8 cellular contexts compared by ENCODE assay signal in the genomic region with DNA sequence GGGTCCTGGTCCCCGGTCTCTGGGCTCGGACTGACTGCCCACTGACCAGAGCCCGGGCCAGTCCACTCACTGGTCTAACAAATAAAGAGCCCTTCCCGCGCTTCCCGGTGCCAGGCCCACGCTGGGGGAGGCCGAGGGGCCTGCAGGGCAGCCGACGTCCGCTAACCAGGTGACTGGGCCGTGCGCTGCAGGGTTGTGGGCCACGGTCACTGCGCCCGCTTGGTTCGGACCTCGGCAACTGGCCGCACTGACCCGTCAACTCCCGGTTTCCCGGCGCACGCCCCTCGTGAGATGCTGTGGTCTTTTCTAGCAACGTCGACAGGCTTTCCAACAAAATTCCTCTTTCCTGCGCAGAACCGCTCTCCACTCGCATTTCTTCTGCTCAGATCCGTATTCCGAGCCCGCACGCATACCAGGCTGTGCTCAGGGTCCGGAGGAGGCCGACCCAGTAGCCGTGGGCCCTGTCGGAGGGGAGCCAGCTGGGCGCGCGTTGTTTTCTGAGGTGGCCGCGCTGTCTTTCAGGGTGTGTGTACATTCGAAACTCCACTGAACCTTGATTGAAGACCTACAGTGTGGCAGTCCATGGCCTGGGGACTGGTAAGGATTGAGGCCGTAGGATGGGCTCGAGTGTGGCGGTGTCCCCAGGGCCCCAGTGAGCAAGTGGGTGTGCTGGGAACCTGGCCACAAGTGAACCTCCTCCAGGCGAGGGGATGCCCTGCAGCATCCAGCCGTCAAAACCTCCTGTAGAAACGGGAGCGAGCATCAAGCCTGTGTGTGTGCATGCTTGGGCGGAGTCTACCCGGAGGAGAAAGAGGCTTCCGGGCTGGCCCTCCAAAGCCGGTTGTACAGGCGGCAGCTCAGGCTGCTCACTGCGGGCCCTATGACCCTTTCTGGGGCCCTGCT. TPM values are rescaled to one million over a fixed set of nuclear protein-coding genes. Genes with fewer than 3 reads are reported as not detected.
DNase-seq lines count a peak whose midpoint lies in the region; ATAC-seq, FAIRE-seq and TF ChIP-seq lines count a peak whose summit lies in the region.

No MANE protein-coding gene starts in this region.

- peak; percentile 20 for DNase-seq in activated naive CD4-positive, alpha-beta T cell treated with anti-CD3 and anti-CD28 coated beads, Interleukin-2, amount 10 ng/mL, durations not matched to agents 7 days and 5 days
- no peak for DNase-seq in activated naive CD4-positive, alpha-beta T cell (lab: John Stamatoyannopoulos, UW)
- DNase-seq in RKO (ENCODE audit: low spot score) (peak; percentile 54), H1 (ENCODE audit: low read depth in 1 of 2, low spot score in 2 of 2) (no peak), NOMO-1 treated with DMSO at 0.1 percent for 48 hours (lab: John Stamatoyannopoulos, UW; ENCODE audit: unreplicated experiment) (no peak), HEK293T (ENCODE audit: extremely low spot score) (no peak)

- peaks cover 12 to 57% of the 10 kb centered on the region in 2 experiments for H3K79me2 ChIP-seq in H1 (ENCODE audit: control insufficient read depth in 1 of 2, insufficient read depth in 2 of 2, low read length in 2 of 2)

- ATAC-seq in HG02840 (IDR thresholded peaks at IDR 0.05; ENCODE audit: low FRiP score, unreplicated experiment): no peak

- TF ChIP-seq CTCF in H1 (IDR thresholded peaks at IDR 0.05; ENCODE audit: control extremely low read depth in 1 of 3, insufficient read depth in 1 of 3, low read depth in 1 of 3, low read length in 3 of 3): no peak

- peak overlapping the region; percentile 60 for H3K18ac ChIP-seq in H1 (ENCODE audit: extremely low read depth, low read length)

- no peak for FAIRE-seq in H1 (lab: Jason Lieb, UNC)

- CTCF ChIA-PET in activated naive CD4-positive, alpha-beta T cell treated with anti-CD3 and anti-CD28 coated beads, Interleukin-2, amount 10 ng/mL, durations not matched to agents 7 days and 5 days (lab: Charles Lee): no interaction called here
- CTCF ChIA-PET in H1 (lab: Charles Lee; ENCODE audit: partially characterized antibody): no interaction called here
- CTCF ChIA-PET in HEK293T (lab: Yijun Ruan, JAX): no interaction called here

- no peak overlapping the region for H3K14ac ChIP-seq in H1 (ENCODE audit: insufficient read length)

- no peak overlapping the region for H2AFZ ChIP-seq in H1 (ENCODE audit: low read length)

- 0 out of 2 replicates have a peak overlapping the region, but pooled peaks have one; percentile 23 for H2BK12ac ChIP-seq in H1 (ENCODE audit: low read depth, low read length)

- H3K9me3 Mint-ChIP-seq in activated naive CD4-positive, alpha-beta T cell treated with anti-CD3 and anti-CD28 coated beads, Interleukin-2, amount 10 ng/mL, durations not matched to agents 7 days and 5 days: no peaks in the 10 kb centered on the region

- H3K79me1 ChIP-seq in H1 (ENCODE audit: low read depth, low read length): peaks cover 36% of the 10 kb centered on the region

- H4K5ac ChIP-seq in H1 (ENCODE audit: insufficient read length, low read depth, low read length): peak overlapping the region; percentile 14

- no peak overlapping the region for H2AK5ac ChIP-seq in H1 (ENCODE audit: low read depth, low read length)

- H3K36me3 ChIP-seq in H1 (ENCODE audit: control insufficient read depth in 2 of 4, insufficient read depth in 4 of 4, low read length in 3 of 4) (peaks cover 0 to 4% (median 0%) of the 10 kb centered on the region in 4 experiments; a peak in 5 of 8 replicates), muscle layer of colon (ENCODE audit: insufficient read depth, low read length) (no peaks in the 10 kb centered on the region)

- TF ChIP-seq RAD21 in H1 (IDR thresholded peaks at IDR 0.05 in 1 of 2, conservative IDR thresholded peaks at IDR 0.05 in 1 of 2; ENCODE audit: low read depth in 2 of 2, low read length in 2 of 2): no peak

- peak overlapping the region; percentile 69 for H3K4ac ChIP-seq in H1 (replicated peaks; ENCODE audit: insufficient read length, low read depth, low read length)

- H3K4me1 ChIP-seq in H1 (replicated peaks in 1 of 4; ENCODE audit: control insufficient read depth in 3 of 4, insufficient read depth in 4 of 4, low read length in 3 of 4) (peaks cover 7 to 33% (median 19%) of the 10 kb centered on the region in 4 experiments), muscle layer of colon (ENCODE audit: insufficient read depth, low read length) (peaks cover 37% of the 10 kb centered on the region)

- H3K56ac ChIP-seq in H1 (replicated peaks; ENCODE audit: insufficient read length, low read depth, low read length): no peak overlapping the region

- no peaks in the 10 kb centered on the region for H3K9me3 ChIP-seq in H1 (ENCODE audit: insufficient read depth in 2 of 2, low read depth in 1 of 2, low read length in 1 of 2)
- H3K9me3 ChIP-seq in muscle layer of colon (ENCODE audit: low read length): no peaks in the 10 kb centered on the region

- H4K8ac ChIP-seq in H1 (ENCODE audit: extremely low read depth, insufficient read depth, low read length): peak overlapping the region; percentile 81; the same call in 1 of the 2 replicates

- H2BK5ac ChIP-seq in H1 (ENCODE audit: low read depth, low read length): no peak overlapping the region

- H2BK20ac ChIP-seq in H1 (ENCODE audit: low read length): no peak overlapping the region

- peaks cover 21% of the 10 kb centered on the region for H3K36me3 Mint-ChIP-seq in activated naive CD4-positive, alpha-beta T cell treated with anti-CD3 and anti-CD28 coated beads, Interleukin-2, amount 10 ng/mL, durations not matched to agents 7 days and 5 days

- H2BK15ac ChIP-seq in H1 (ENCODE audit: low read length): peak overlapping the region; percentile 81; the same call in 1 of the 2 replicates

- peak overlapping the region; percentile 59 for H4K91ac ChIP-seq in H1 (replicated peaks; ENCODE audit: insufficient read length, low read length)

- H3K27ac Mint-ChIP-seq in activated naive CD4-positive, alpha-beta T cell treated with anti-CD3 and anti-CD28 coated beads, Interleukin-2, amount 10 ng/mL, durations not matched to agents 7 days and 5 days: no peak overlapping the region

- POLR2A ChIA-PET in H1 (lab: Charles Lee; ENCODE audit: partially characterized antibody): interaction anchor here (1.0 to 2.6 kb wide), 2 partner anchors 11 to 85 kb away, joined by 3 to 16 read pairs; no protein-coding TSS in a partner anchor
- POLR2A ChIA-PET in HEK293T (lab: Yijun Ruan, JAX): no interaction called here

- peak overlapping the region; percentile 56 to 68 (median 66) for H3K4me3 ChIP-seq in H1 (ENCODE audit: extremely low read depth in 1 of 4, insufficient read depth in 2 of 4, low read depth in 3 of 4, low read length in 4 of 4)
- H3K4me3 ChIP-seq in muscle layer of colon (ENCODE audit: low read depth in 1 of 2, low read length in 2 of 2): peak overlapping the region; percentile 54 to 61

- no peak for TF ChIP-seq POLR2A in H1 (IDR thresholded peaks at IDR 0.05; ENCODE audit: control extremely low read depth in 1 of 2, low read depth in 2 of 2, low read length in 2 of 2)

- H3K9ac ChIP-seq in H1 (replicated peaks in 1 of 4; ENCODE audit: extremely low read depth in 1 of 4, low read depth in 3 of 4, low read length in 3 of 4): peak overlapping the region in 2 of 4 experiments; percentile 8 to 35; a peak in 3 of 7 replicates
- no peak overlapping the region for H3K9ac ChIP-seq in muscle layer of colon (ENCODE audit: low read length)

- peak overlapping the region; percentile 73 to 89 for H3K4me2 ChIP-seq in H1 (ENCODE audit: insufficient read depth in 1 of 2, low read depth in 2 of 2, low read length in 2 of 2)

- H3K27ac ChIP-seq in H1 (ENCODE audit: low read depth, low read length) (0 out of 2 replicates have a peak overlapping the region, but pooled peaks have one; percentile 3), muscle layer of colon (ENCODE audit: low read depth, low read length) (peak overlapping the region; percentile 63)

- no peak overlapping the region for H3K23ac ChIP-seq in H1 (ENCODE audit: insufficient read length)

- H3K27me3 ChIP-seq in H1 (replicated peaks in 1 of 4; ENCODE audit: control insufficient read depth in 3 of 4, extremely low read depth in 1 of 4, insufficient read depth in 3 of 4, low read length in 3 of 4): no peaks in the 10 kb centered on the region
- no peaks in the 10 kb centered on the region for H3K27me3 ChIP-seq in muscle layer of colon (ENCODE audit: control insufficient read depth in 1 of 2, insufficient read depth in 2 of 2, low read length in 2 of 2)

- peaks cover 8% of the 10 kb centered on the region for H3K27me3 Mint-ChIP-seq in activated naive CD4-positive, alpha-beta T cell treated with anti-CD3 and anti-CD28 coated beads, Interleukin-2, amount 10 ng/mL, durations not matched to agents 7 days and 5 days

- peaks cover 49% of the 10 kb centered on the region for H3K4me1 Mint-ChIP-seq in activated naive CD4-positive, alpha-beta T cell treated with anti-CD3 and anti-CD28 coated beads, Interleukin-2, amount 10 ng/mL, durations not matched to agents 7 days and 5 days

- 61% methylated on average over 56 of the region's 57 CpGs; no CpG with 5 or more reads in 1 of the 2 experiments for WGBS in H1 (ENCODE audit: extremely low coverage in 1 of 2, insufficient coverage in 1 of 2, insufficient read length in 1 of 2, insufficient replicate concordance in 2 of 2, low coverage in 1 of 2, low lambda C conversion rate in 2 of 2, missing lambda C conversion rate in 1 of 2), 2 experiments

- TF ChIP-seq EP300 in H1 (IDR thresholded peaks at IDR 0.05; ENCODE audit: borderline replicate concordance in 1 of 2, low read depth in 2 of 2, low read length in 2 of 2): no peak

- H4K20me1 ChIP-seq in H1 (replicated peaks in 1 of 2; ENCODE audit: control insufficient read depth in 1 of 2, insufficient read depth in 2 of 2, low read length in 2 of 2): peaks cover 12 to 35% of the 10 kb centered on the region in 2 experiments

- peaks cover 26% of the 10 kb centered on the region for H3K23me2 ChIP-seq in H1 (ENCODE audit: low read depth, low read length)

- H2BK120ac ChIP-seq in H1 (replicated peaks; ENCODE audit: low read depth, low read length): no peak overlapping the region

- H3K4me3 Mint-ChIP-seq in activated naive CD4-positive, alpha-beta T cell treated with anti-CD3 and anti-CD28 coated beads, Interleukin-2, amount 10 ng/mL, durations not matched to agents 7 days and 5 days: peak overlapping the region; percentile 75

RNA-seq across cellular contexts. Expression of a gene that starts 0.9 kb away (rescaled TPM):
- 331 and 367 TPM in 2 replicates for total RNA-seq in H1 (2021; fragmentation: NEBNext Ultra II Directional; extraction: Animal tissue kit (Norgen Biotek cat#: 25700))
- polyA plus RNA-seq in H1 (2011; rRNA removed): 477 and 618 TPM in 2 replicates
- 370 TPM for polyA plus RNA-seq in H1 (2011; cell fraction: cytosol; rRNA removed)
- 830 TPM for polyA plus RNA-seq in H1 (2011; cell fraction: nucleus; rRNA removed)
- polyA plus RNA-seq in H1 (2012, experiment 1 of 2): 216 to 416 TPM (median 397 TPM) in 4 replicates
- polyA plus RNA-seq in H1 (2012, experiment 2 of 2): 335 TPM
- polyA plus RNA-seq in H1 (2013, experiment 1 of 2): 241 TPM
- 226 TPM for polyA plus RNA-seq in H1 (2013, experiment 2 of 2)
- polyA minus RNA-seq in H1 (2011; rRNA and poly(A)+ RNA removed): 308 and 331 TPM in 2 replicates
- 233 TPM for polyA minus RNA-seq in H1 (2011; cell fraction: cytosol; rRNA and poly(A)+ RNA removed)
- polyA minus RNA-seq in H1 (2011; cell fraction: nucleus; rRNA and poly(A)+ RNA removed): 167 TPM

RNA-seq across cellular contexts. Expression of a gene that starts 1.9 kb away (rescaled TPM):
- total RNA-seq in H1 (2021; fragmentation: NEBNext Ultra II Directional; extraction: Animal tissue kit (Norgen Biotek cat#: 25700)): 37.7 and 39.3 TPM in 2 replicates
- 35.0 and 45.0 TPM in 2 replicates for polyA plus RNA-seq in H1 (2011; rRNA removed)
- 55.7 TPM for polyA plus RNA-seq in H1 (2011; cell fraction: cytosol; rRNA removed)
- 59.8 TPM for polyA plus RNA-seq in H1 (2011; cell fraction: nucleus; rRNA removed)
- polyA plus RNA-seq in H1 (2012, experiment 1 of 2): 33.1 to 135 TPM (median 91.0 TPM) in 4 replicates
- polyA plus RNA-seq in H1 (2012, experiment 2 of 2): 63.3 TPM
- 68.6 TPM for polyA plus RNA-seq in H1 (2013, experiment 1 of 2)
- polyA plus RNA-seq in H1 (2013, experiment 2 of 2): 73.4 TPM
- 4.8 and 5.1 TPM in 2 replicates for polyA minus RNA-seq in H1 (2011; rRNA and poly(A)+ RNA removed)
- polyA minus RNA-seq in H1 (2011; cell fraction: cytosol; rRNA and poly(A)+ RNA removed): 14.8 TPM
- 25.4 TPM for polyA minus RNA-seq in H1 (2011; cell fraction: nucleus; rRNA and poly(A)+ RNA removed)

RNA-seq across cellular contexts. Expression of a gene that starts 39.4 kb away (rescaled TPM):
- total RNA-seq in H1 (2021; fragmentation: NEBNext Ultra II Directional; extraction: Animal tissue kit (Norgen Biotek cat#: 25700)): 1.8 and 1.9 TPM in 2 replicates
- 1.0 and 1.3 TPM in 2 replicates for polyA plus RNA-seq in H1 (2011; rRNA removed)
- 0.78 TPM for polyA plus RNA-seq in H1 (2011; cell fraction: cytosol; rRNA removed)
- polyA plus RNA-seq in H1 (2011; cell fraction: nucleus; rRNA removed): 3.9 TPM
- polyA plus RNA-seq in H1 (2012, experiment 1 of 2): 0.64 to 1.5 TPM (median 1.2 TPM) in 4 replicates
- 0.62 TPM for polyA plus RNA-seq in H1 (2012, experiment 2 of 2)
- 1.2 TPM for polyA plus RNA-seq in H1 (2013, experiment 1 of 2)
- polyA plus RNA-seq in H1 (2013, experiment 2 of 2): 0.99 TPM
- 0.85 and 1.4 TPM in 2 replicates for polyA minus RNA-seq in H1 (2011; rRNA and poly(A)+ RNA removed)
- polyA minus RNA-seq in H1 (2011; cell fraction: cytosol; rRNA and poly(A)+ RNA removed): 1.7 TPM
- 2.0 TPM for polyA minus RNA-seq in H1 (2011; cell fraction: nucleus; rRNA and poly(A)+ RNA removed)

Comparison
In these comparisons a context has a peak if more than half of its experiments do, and no peak if none do; other contexts are left out.
1. DNase-seq: peak in activated naive CD4-positive, alpha-beta T cell treated with anti-CD3 and anti-CD28 coated beads, Interleukin-2, amount 10 ng/mL, durations not matched to agents 7 days and 5 days (single experiment) and RKO (single experiment); none in activated naive CD4-positive, alpha-beta T cell (0 of 4), H1 (0 of 2), NOMO-1 treated with DMSO at 0.1 percent for 48 hours (single experiment) and HEK293T (single experiment).